Comparison of ENCODE assay signal across 8 cellular contexts in the genomic region with DNA sequence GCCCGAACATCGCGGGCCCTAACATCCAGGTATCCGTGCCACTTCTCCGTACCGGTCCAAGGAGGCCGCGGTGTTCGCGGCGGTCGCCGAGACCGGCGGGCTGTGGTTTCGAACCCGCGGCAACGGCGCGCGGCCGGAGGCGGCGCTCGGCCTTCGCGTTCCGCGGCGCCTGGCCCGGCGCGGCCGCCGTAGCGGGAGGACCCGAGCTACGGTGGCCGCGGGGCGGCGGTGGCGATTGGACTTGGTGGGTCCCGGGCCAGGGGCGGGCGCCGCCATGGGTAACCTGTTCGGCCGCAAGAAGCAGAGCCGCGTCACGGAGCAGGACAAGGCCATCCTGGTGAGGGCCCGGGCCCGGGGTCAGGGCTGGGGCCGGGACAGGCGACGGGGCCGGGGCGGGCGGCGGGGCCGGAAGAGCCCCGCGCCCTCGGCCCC. TPM values are rescaled to one million over a fixed set of nuclear protein-coding genes. Genes with fewer than 3 reads are reported as not detected.
DNase-seq lines count a peak whose midpoint lies in the region; ATAC-seq and TF ChIP-seq lines count a peak whose summit lies in the region.

Gene CHMP6, plus strand, starts transcription at position 197 of the 432 bp plus-strand sequence. Its CDS starts 78 bp downstream, at position 275.

- H2AFZ ChIP-seq in fibroblast of lung (ENCODE audit: low read length) = peak within 1 kb of the TSS; percentile 97

- peak within 1 kb of the TSS; percentile 85 for H3K9ac ChIP-seq in fibroblast of lung (ENCODE audit: insufficient read depth, low read length)

- intact Hi-C loops in Panc1 (cut with micrococcal nuclease; ENCODE audit: unreplicated experiment) = no loop called here

- H3K4me3 ChIP-seq in Panc1 (ENCODE audit: low read depth in 2 of 2, low read length in 2 of 2) = peak within 1 kb of the TSS; percentile 78 to 85
- H3K4me3 ChIP-seq in fibroblast of lung (replicated peaks in 1 of 4; ENCODE audit: control extremely low read depth in 1 of 4, insufficient read depth in 1 of 4, low read depth in 3 of 4, low read length in 4 of 4) = peak within 1 kb of the TSS; percentile 68 to 75 (median 71)

- ATAC-seq in HG03196 (IDR thresholded peaks at IDR 0.05; ENCODE audit: unreplicated experiment) (peak; percentile 56), Panc1 (peak; percentile 72), naive B cell (ENCODE audit: low read depth in 2 of 2) (peak; percentile 58 to 64), HG02938 (IDR thresholded peaks at IDR 0.05; ENCODE audit: unreplicated experiment) (no peak)
- peak; percentile 79 for ATAC-seq in stimulated activated memory B cell treated with anti-CD40 and anti-IgM and Interleukin-4, amounts not matched to agents 10 μg/mL and 1 μg/mL and 100 μg/mL, for 72 hours

- BruUV-seq in Panc1 (replicated peaks; lab: Mats Ljungman, UMichigan) = no TSS peak

- no peaks in the 10 kb centered on the region for H4K20me1 ChIP-seq in fibroblast of lung (ENCODE audit: control insufficient read depth, extremely low read depth, insufficient read depth, low read length)

- CTCF ChIA-PET in Panc1 (lab: Charles Lee) = interaction anchor here (0.5 to 0.7 kb wide), 2 partner anchors 607 to 686 kb away, joined by 3 read pairs; no protein-coding TSS in a partner anchor

- H3K36me3 ChIP-seq in Panc1 (ENCODE audit: control insufficient read depth, insufficient read depth, low read length) = no peaks in the 10 kb centered on the region; the same call in 1 of the 2 replicates
- H3K36me3 ChIP-seq in fibroblast of lung (ENCODE audit: control insufficient read depth, insufficient read depth, low read length) = peaks cover 11% of the 10 kb centered on the region

- peak within 1 kb of the TSS; percentile 72 to 92 (median 88) for H3K4me3 Mint-ChIP-seq in naive B cell
- H3K4me3 Mint-ChIP-seq in stimulated activated memory B cell treated with anti-CD40 and anti-IgM and Interleukin-4, amounts not matched to agents 10 μg/mL and 1 μg/mL and 100 μg/mL, for 72 hours = peak within 1 kb of the TSS; percentile 83

- H3K79me2 ChIP-seq in fibroblast of lung (ENCODE audit: control insufficient read depth, insufficient read depth, low read length) = peaks cover 4% of the 10 kb centered on the region

- H3K27me3 ChIP-seq in Panc1 (ENCODE audit: control insufficient read depth, insufficient read depth, low read length) = no peaks in the 10 kb centered on the region
- H3K27me3 ChIP-seq in fibroblast of lung (ENCODE audit: control insufficient read depth, insufficient read depth, low read length) = no peaks in the 10 kb centered on the region

- H3K27ac Mint-ChIP-seq in naive B cell = peak within 1 kb of the TSS; percentile 5 to 98 (median 89)
- peak within 1 kb of the TSS; percentile 87 for H3K27ac Mint-ChIP-seq in stimulated activated memory B cell treated with anti-CD40 and anti-IgM and Interleukin-4, amounts not matched to agents 10 μg/mL and 1 μg/mL and 100 μg/mL, for 72 hours

- in situ Hi-C loops in Panc1 (cut with HindIII; ENCODE audit: low pct_unique_long_range_greater_than_20kb, low sequenced_read_pairs) = no loop called here

- peaks cover 19 to 53% (median 43%) of the 10 kb centered on the region in 3 donors for H3K4me1 Mint-ChIP-seq in naive B cell
- peaks cover 40% of the 10 kb centered on the region for H3K4me1 Mint-ChIP-seq in stimulated activated memory B cell treated with anti-CD40 and anti-IgM and Interleukin-4, amounts not matched to agents 10 μg/mL and 1 μg/mL and 100 μg/mL, for 72 hours

- TF ChIP-seq CTCF in Panc1 (IDR thresholded peaks at IDR 0.05) (no peak; the same call in 1 of the 2 replicates), fibroblast of lung (conservative IDR thresholded peaks at IDR 0.05 in 1 of 2, IDR thresholded peaks at IDR 0.05 in 1 of 2; ENCODE audit: low read depth in 1 of 2, low read length in 2 of 2) (no peak)

- peaks cover 22% of the 10 kb centered on the region for H3K4me1 ChIP-seq in Panc1 (ENCODE audit: control insufficient read depth, insufficient read depth, low read length)
- H3K4me1 ChIP-seq in fibroblast of lung (ENCODE audit: control insufficient read depth, extremely low read depth, insufficient read depth, low read length) = no peaks in the 10 kb centered on the region

- DNase-seq in GM03348 (ENCODE audit: low spot score) (peak; percentile 95), Panc1 (ENCODE audit: low read depth, low spot score) (no peak), fibroblast of lung (ENCODE audit: low read depth in 2 of 2) (peak; percentile 77 to 80), naive B cell (peak; percentile 77)
- peak; percentile 42 to 58 for DNase-seq in activated T-helper 1 cell treated with anti-CD3 and anti-CD28 coated beads, Interleukin-2, amount 50 U/mL, for 16 hours (ENCODE audit: low read depth in 1 of 2, low spot score in 1 of 2)

- H3K36me3 Mint-ChIP-seq in naive B cell = no peaks in the 10 kb centered on the region
- peaks cover 18% of the 10 kb centered on the region for H3K36me3 Mint-ChIP-seq in stimulated activated memory B cell treated with anti-CD40 and anti-IgM and Interleukin-4, amounts not matched to agents 10 μg/mL and 1 μg/mL and 100 μg/mL, for 72 hours

- H3K9me3 Mint-ChIP-seq in naive B cell = no peaks in the 10 kb centered on the region
- H3K9me3 Mint-ChIP-seq in stimulated activated memory B cell treated with anti-CD40 and anti-IgM and Interleukin-4, amounts not matched to agents 10 μg/mL and 1 μg/mL and 100 μg/mL, for 72 hours = no peaks in the 10 kb centered on the region

- no peaks in the 10 kb centered on the region for H3K9me3 ChIP-seq in Panc1 (ENCODE audit: control insufficient read depth, insufficient read depth, low read depth, low read length)
- no peaks in the 10 kb centered on the region for H3K9me3 ChIP-seq in fibroblast of lung (ENCODE audit: control insufficient read depth, insufficient read depth, low read depth, low read length)

- H3K4me2 ChIP-seq in fibroblast of lung (ENCODE audit: extremely low read depth, insufficient read depth, low read length) = peak within 1 kb of the TSS; percentile 94

- POLR2A ChIA-PET in Panc1 (lab: Charles Lee) = no interaction called here

- H3K27me3 Mint-ChIP-seq in naive B cell = no peaks in the 10 kb centered on the region
- H3K27me3 Mint-ChIP-seq in stimulated activated memory B cell treated with anti-CD40 and anti-IgM and Interleukin-4, amounts not matched to agents 10 μg/mL and 1 μg/mL and 100 μg/mL, for 72 hours = no peaks in the 10 kb centered on the region

- H3K27ac ChIP-seq in Panc1 (ENCODE audit: low read length) = peak within 1 kb of the TSS; percentile 84
- H3K27ac ChIP-seq in fibroblast of lung (ENCODE audit: insufficient read depth, low read length) = peak within 1 kb of the TSS; percentile 28

RNA-seq across cellular contexts. Expression of gene CHMP6, which starts in this region (rescaled TPM):
- total RNA-seq in Panc1 (2021; ENCODE audit: unreplicated experiment) = 43.7 TPM
- 39.1 TPM for polyA plus RNA-seq in Panc1 (2012; ENCODE audit: insufficient read length)
- total RNA-seq in fibroblast of lung = 9.2 and 11.2 TPM in 2 replicates
- 30.1 and 34.4 TPM in 2 replicates for polyA plus RNA-seq in fibroblast of lung
- 33.4 and 34.9 TPM in 2 replicates for polyA plus RNA-seq in fibroblast of lung (2012)
- polyA minus RNA-seq in fibroblast of lung (ENCODE audit: low replicate concordance) = 7.2 and 12.8 TPM in 2 replicates
- 10 to 100 TPM; 38.8 to 51.8 (median 43.5) TPM for polyA plus RNA-seq in naive B cell (ENCODE audit: low read depth in 6 of 6)
